In the genomic region with DNA sequence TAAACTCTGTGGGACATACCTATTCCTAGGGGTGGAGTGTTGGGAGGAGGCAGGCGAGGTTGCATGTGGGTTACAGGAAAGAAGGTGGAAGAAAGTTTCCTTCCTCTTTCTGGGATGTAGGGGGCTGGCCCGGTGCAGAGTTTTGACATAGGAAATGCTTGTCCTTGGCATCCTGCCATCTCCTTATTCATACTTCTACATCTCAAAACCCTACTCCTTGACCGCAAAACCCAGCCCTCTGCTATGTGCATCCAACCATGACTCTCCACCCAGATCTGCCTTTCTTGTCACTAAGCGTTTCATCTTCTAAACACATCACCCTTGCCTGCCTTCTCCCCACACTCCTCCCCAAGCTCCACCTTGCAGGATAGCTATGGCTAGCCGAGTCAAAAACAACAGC, we compare ENCODE assay signal across 8 cellular contexts. TPM values are rescaled to one million over a fixed set of nuclear protein-coding genes. Genes with fewer than 3 reads are reported as not detected.
DNase-seq lines count a peak whose midpoint lies in the region; ATAC-seq lines count a peak whose summit lies in the region.
"Not testable (repeated sequence)": the region's sequence is repeated elsewhere in the genome, so short reads cannot be mapped to it uniquely, and the experiment has no call there.

No MANE protein-coding gene starts in this region.

- H3K4me1 Mint-ChIP-seq in CD8-positive, alpha-beta memory T cell, result peaks cover 15 to 31% (median 18%) of the 10 kb centered on the region in 3 donors
- peaks cover 36% of the 10 kb centered on the region for H3K4me1 Mint-ChIP-seq in activated naive CD8-positive, alpha-beta T cell treated with anti-CD3 and anti-CD28 coated beads, Interleukin-2, amount 10 ng/mL, durations not matched to agents 7 days and 5 days

- not testable (repeated sequence) for H3K36me3 Mint-ChIP-seq in CD8-positive, alpha-beta memory T cell; activated naive CD8-positive, alpha-beta T cell treated with anti-CD3 and anti-CD28 coated beads, Interleukin-2, amount 10 ng/mL, durations not matched to agents 7 days and 5 days

- not testable (repeated sequence) for H3K36me3 ChIP-seq in CD8-positive, alpha-beta memory T cell (ENCODE audit: insufficient read depth, low read length)

- not testable (repeated sequence) for H3K27me3 Mint-ChIP-seq in CD8-positive, alpha-beta memory T cell; activated naive CD8-positive, alpha-beta T cell treated with anti-CD3 and anti-CD28 coated beads, Interleukin-2, amount 10 ng/mL, durations not matched to agents 7 days and 5 days

- H3K9me3 ChIP-seq in CD8-positive, alpha-beta memory T cell (ENCODE audit: low read length), result not testable (repeated sequence)

- not testable (repeated sequence) for H3K9me3 Mint-ChIP-seq in CD8-positive, alpha-beta memory T cell; activated naive CD8-positive, alpha-beta T cell treated with anti-CD3 and anti-CD28 coated beads, Interleukin-2, amount 10 ng/mL, durations not matched to agents 7 days and 5 days

- peaks cover 13% of the 10 kb centered on the region for H3K4me1 ChIP-seq in CD8-positive, alpha-beta memory T cell (ENCODE audit: insufficient read depth, low read length)

- POLR2A ChIA-PET in CD8-positive, alpha-beta memory T cell (lab: Charles Lee), result not testable (repeated sequence)
- POLR2A ChIA-PET in activated naive CD8-positive, alpha-beta T cell treated with anti-CD3 and anti-CD28 coated beads, Interleukin-2, amount 10 ng/mL, durations not matched to agents 7 days and 5 days (lab: Charles Lee), result interaction anchor here (2.7 kb wide), 1 partner anchor 84 kb away, joined by 10 read pairs; no protein-coding TSS in a partner anchor

- not testable (repeated sequence) for H3K27ac ChIP-seq in CD8-positive, alpha-beta memory T cell (ENCODE audit: low read depth, low read length)

- peak overlapping the region in 4 of 8 donors; percentile 17 to 72 (median 66) for H3K27ac Mint-ChIP-seq in CD8-positive, alpha-beta memory T cell
- H3K27ac Mint-ChIP-seq in activated naive CD8-positive, alpha-beta T cell treated with anti-CD3 and anti-CD28 coated beads, Interleukin-2, amount 10 ng/mL, durations not matched to agents 7 days and 5 days, result peak overlapping the region; percentile 83

- CTCF ChIA-PET in CD8-positive, alpha-beta memory T cell (lab: Charles Lee), result not testable (repeated sequence)

- DNase-seq in CD8-positive, alpha-beta memory T cell, result peak in 3 of 5 donors; percentile 54 to 88 (median 58)
- peak; percentile 20 for DNase-seq in NCI-H187 treated with DMSO at 0.1 percent for 48 hours (lab: John Stamatoyannopoulos, UW)
- peak; percentile 58 for DNase-seq in activated naive CD8-positive, alpha-beta T cell treated with anti-CD3 and anti-CD28 coated beads, Interleukin-2, amount 10 ng/mL, durations not matched to agents 7 days and 5 days
- DNase-seq in left ventricle myocardium superior, result not testable (repeated sequence)
- DNase-seq in stimulated activated CD4-positive, alpha-beta T cell treated with anti-CD3 and anti-CD28 coated beads, TNF-alpha, amount 100 ng/mL, for 4 hours (ENCODE audit: low read depth in 3 of 3), result peak; percentile 2 to 14 (median 7)

- peak overlapping the region in 2 of 7 donors; percentile 1 to 40 for H3K4me3 Mint-ChIP-seq in CD8-positive, alpha-beta memory T cell
- H3K4me3 Mint-ChIP-seq in activated naive CD8-positive, alpha-beta T cell treated with anti-CD3 and anti-CD28 coated beads, Interleukin-2, amount 10 ng/mL, durations not matched to agents 7 days and 5 days, result peak overlapping the region; percentile 65

- intact Hi-C loops in left ventricle myocardium superior (cut with micrococcal nuclease), result not testable (repeated sequence)

- H3K4me3 ChIP-seq in CD8-positive, alpha-beta memory T cell (ENCODE audit: low read length), result not testable (repeated sequence)

- ATAC-seq in GM19397 (IDR thresholded peaks at IDR 0.05; ENCODE audit: unreplicated experiment) (peak; percentile 93), HG03060 (IDR thresholded peaks at IDR 0.05; ENCODE audit: low read depth, unreplicated experiment) (peak; percentile 96), left ventricle myocardium superior (peak; percentile 57)
- ATAC-seq in activated CD4-positive, CD25-positive, alpha-beta regulatory T cell treated with anti-CD3 and anti-CD28 coated beads, Interleukin-2, amount 50 U/mL, for 24 hours, result peak; percentile 88 to 91
- peak; percentile 92 for ATAC-seq in activated naive CD8-positive, alpha-beta T cell treated with anti-CD3 and anti-CD28 coated beads, Interleukin-2, amount 10 ng/mL, durations not matched to agents 7 days and 5 days (ENCODE audit: low read depth)

- H3K27me3 ChIP-seq in CD8-positive, alpha-beta memory T cell (ENCODE audit: insufficient read depth, low read length, poor library complexity, severe bottlenecking), result not testable (repeated sequence)

RNA-seq across cellular contexts. Expression of a gene that starts 48.5 kb away (rescaled TPM):
- total RNA-seq in CD8-positive, alpha-beta memory T cell, result not detected
- not detected for polyA plus RNA-seq in CD8-positive, alpha-beta memory T cell
- total RNA-seq in activated naive CD8-positive, alpha-beta T cell treated with anti-CD3 and anti-CD28 coated beads, Interleukin-2, amount 10 ng/mL, durations not matched to agents 7 days and 5 days, result under 1 TPM; 0.11 to 0.19 TPM
- total RNA-seq in left ventricle myocardium superior, result not detected
